In genomic region chrX:115284877-115285276, GRCh38 we compare ENCODE assay signal across 1 cellular context.
TF ChIP-seq lines count a peak whose summit lies in the region.

No MANE protein-coding gene starts in this region.

TF ChIP-seq in endothelial cell of umbilical vein, 7 proteins besides CTCF, POLR2A, EP300 and RAD21:
- no peak for TF ChIP-seq JUN (IDR thresholded peaks at IDR 0.05; ENCODE audit: borderline replicate concordance, insufficient read depth, insufficient read length, low read depth)
- TF ChIP-seq FOS (IDR thresholded peaks at IDR 0.05; ENCODE audit: borderline replicate concordance, insufficient read depth, low read length) = no peak
- no peak for TF ChIP-seq MAX (IDR thresholded peaks at IDR 0.05; ENCODE audit: insufficient read depth, insufficient read length)
- TF ChIP-seq GATA2 (IDR thresholded peaks at IDR 0.05; ENCODE audit: insufficient read depth, insufficient read length, low read depth, low read length) = no peak
- no peak for TF ChIP-seq EZH2 (IDR thresholded peaks at IDR 0.05; ENCODE audit: borderline replicate concordance, low read depth, low read length, severe bottlenecking)
- TF ChIP-seq POLR2AphosphoS5 (IDR thresholded peaks at IDR 0.05; ENCODE audit: insufficient read depth, low read depth, low read length) = no peak
- TF ChIP-seq MYC (IDR thresholded peaks at IDR 0.05; ENCODE audit: low read depth, low read length) = no peak
